Comparison of ENCODE assay signal across 22 cellular contexts in the genomic region with DNA sequence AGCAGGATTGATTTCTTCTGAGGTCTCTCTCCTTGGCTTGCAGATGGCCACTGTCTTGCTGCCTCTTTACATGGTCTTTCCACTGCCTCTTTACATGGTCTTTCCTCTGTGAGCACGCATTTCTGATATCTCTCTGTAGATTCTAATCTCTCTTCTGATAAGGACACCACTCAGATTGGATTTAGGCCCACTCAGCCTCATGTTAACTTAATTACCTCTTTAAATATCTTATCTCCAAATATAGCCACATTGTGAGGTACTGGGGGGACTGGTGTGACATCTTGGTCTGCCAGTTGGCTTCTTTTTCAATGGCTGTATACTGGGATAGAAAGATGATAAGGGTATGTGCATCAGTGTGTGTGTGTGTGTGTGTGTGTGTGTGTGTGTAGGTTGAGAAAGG.
DNase-seq lines count a peak whose midpoint lies in the region; ATAC-seq, FAIRE-seq and TF ChIP-seq lines count a peak whose summit lies in the region.
"Had no signal": no experiment of that assay in that cellular context is flagged by ENCODE, and none has a peak within 500 bp of the region (broad histone marks: within the 10 kb centered on the region; RNA-seq: fewer than 3 reads in every experiment).

No MANE protein-coding gene starts in this region.

- CTCF ChIA-PET in SK-N-SH (lab: Yijun Ruan, JAX), result no interaction called here

- H3K27ac Mint-ChIP-seq in astrocyte (ENCODE audit: unreplicated experiment), result no peak overlapping the region
- H3K27ac Mint-ChIP-seq in mesothelial cell of epicardium, result no peak overlapping the region
- H3K27ac Mint-ChIP-seq: CD4-positive, alpha-beta memory T cell; H9 had no signal

- H3F3A ChIP-seq in SK-N-SH (replicated peaks; ENCODE audit: insufficient read depth), result no peaks in the 10 kb centered on the region

- H3K79me2 ChIP-seq in SK-N-SH (ENCODE audit: insufficient read depth) (no peaks in the 10 kb centered on the region), astrocyte (ENCODE audit: insufficient read depth, low read length) (no peaks in the 10 kb centered on the region), osteoblast (ENCODE audit: insufficient read depth, low read length) (no peaks in the 10 kb centered on the region)

- H3K4me3 Mint-ChIP-seq in astrocyte (ENCODE audit: unreplicated experiment) (no peak overlapping the region), mesothelial cell of epicardium (no peak overlapping the region)
- H3K4me3 Mint-ChIP-seq: CD4-positive, alpha-beta memory T cell; H9 had no signal

- no peak overlapping the region for H3K27ac ChIP-seq in SK-N-SH (ENCODE audit: low read depth in 2 of 2, low read length in 1 of 2)
- no peak overlapping the region for H3K27ac ChIP-seq in astrocyte (ENCODE audit: low read depth, low read length)
- H3K27ac ChIP-seq in osteoblast (ENCODE audit: low read depth, low read length), result no peak overlapping the region
- H3K27ac ChIP-seq: A549, GM23248 had no signal

- H4K20me1 ChIP-seq in SK-N-SH (ENCODE audit: insufficient read depth), result no peaks in the 10 kb centered on the region
- no peaks in the 10 kb centered on the region for H4K20me1 ChIP-seq in astrocyte (ENCODE audit: insufficient read depth, low read length)
- no peaks in the 10 kb centered on the region for H4K20me1 ChIP-seq in osteoblast (ENCODE audit: insufficient read depth, low read length)

- H3K4me1 Mint-ChIP-seq in astrocyte (ENCODE audit: low read depth, unreplicated experiment) (no peaks in the 10 kb centered on the region), mesothelial cell of epicardium (no peaks in the 10 kb centered on the region)
- H3K4me1 Mint-ChIP-seq: CD4-positive, alpha-beta memory T cell; H9 had no signal

- TF ChIP-seq CTCF in SK-N-SH (IDR thresholded peaks at IDR 0.05), result no peak
- TF ChIP-seq CTCF in astrocyte (IDR thresholded peaks at IDR 0.05; ENCODE audit: insufficient read depth, low read depth, low read length), result no peak
- no peak for TF ChIP-seq CTCF in osteoblast (IDR thresholded peaks at IDR 0.05; ENCODE audit: extremely low read depth, low read depth, low read length)
- no peak for TF ChIP-seq CTCF in mesothelial cell of epicardium (IDR thresholded peaks at IDR 0.05; ENCODE audit: unreplicated experiment)

- POLR2A ChIA-PET in SK-N-SH (lab: Yijun Ruan, JAX), result no interaction called here

- H3K4me1 ChIP-seq in SK-N-SH (ENCODE audit: control insufficient read depth in 1 of 2, insufficient read depth in 2 of 2, low read depth in 1 of 2, low read length in 1 of 2), result no peaks in the 10 kb centered on the region
- H3K4me1 ChIP-seq in astrocyte (ENCODE audit: insufficient read depth, low read length), result no peaks in the 10 kb centered on the region
- H3K4me1 ChIP-seq in osteoblast (ENCODE audit: insufficient read depth, low read length), result no peaks in the 10 kb centered on the region
- H3K4me1 ChIP-seq: A549 had no signal

- H3K27me3 Mint-ChIP-seq in astrocyte (ENCODE audit: low read depth, unreplicated experiment) (no peaks in the 10 kb centered on the region), mesothelial cell of epicardium (ENCODE audit: low read depth) (no peaks in the 10 kb centered on the region)
- H3K27me3 Mint-ChIP-seq: CD4-positive, alpha-beta memory T cell had no signal

- H3K36me3 Mint-ChIP-seq in astrocyte (ENCODE audit: low read depth, unreplicated experiment) (no peaks in the 10 kb centered on the region), mesothelial cell of epicardium (no peaks in the 10 kb centered on the region)
- H3K36me3 Mint-ChIP-seq: CD4-positive, alpha-beta memory T cell had no signal

- no peaks in the 10 kb centered on the region for H3K9me3 Mint-ChIP-seq in astrocyte (ENCODE audit: unreplicated experiment)
- peaks cover 25% of the 10 kb centered on the region for H3K9me3 Mint-ChIP-seq in mesothelial cell of epicardium

- 0% methylated on average over 1 of the region's 1 CpG for WGBS in SK-N-SH (ENCODE audit: low lambda C conversion rate)

- H3K36me3 ChIP-seq in SK-N-SH (replicated peaks in 1 of 2; ENCODE audit: control insufficient read depth in 1 of 2, insufficient read depth in 2 of 2, low read length in 1 of 2), result no peaks in the 10 kb centered on the region
- H3K36me3 ChIP-seq in astrocyte (ENCODE audit: insufficient read depth, low read length), result no peaks in the 10 kb centered on the region
- no peaks in the 10 kb centered on the region for H3K36me3 ChIP-seq in osteoblast (ENCODE audit: insufficient read depth, low read length)
- H3K36me3 ChIP-seq in H7 (replicated peaks; ENCODE audit: control insufficient read depth, insufficient read depth, low read length), result no peaks in the 10 kb centered on the region

- H3K9ac ChIP-seq in SK-N-SH (no peak overlapping the region), astrocyte (ENCODE audit: low read length) (no peak overlapping the region)
- H3K9ac ChIP-seq: GM23248 had no signal

- no peak overlapping the region for H2AFZ ChIP-seq in SK-N-SH (ENCODE audit: low read depth)
- H2AFZ ChIP-seq in astrocyte (ENCODE audit: low read depth, low read length), result no peak overlapping the region
- H2AFZ ChIP-seq in osteoblast (ENCODE audit: low read length), result no peak overlapping the region
- H2AFZ ChIP-seq: GM23248 had no signal

- no peak for TF ChIP-seq EP300 in SK-N-SH (IDR thresholded peaks at IDR 0.05; ENCODE audit: borderline replicate concordance in 1 of 2, low read depth in 1 of 2, low read length in 1 of 2)

- TF ChIP-seq RAD21 in SK-N-SH (IDR thresholded peaks at IDR 0.05; ENCODE audit: low read length), result no peak

- H3K9me3 ChIP-seq in SK-N-SH, result no peaks in the 10 kb centered on the region
- H3K9me3 ChIP-seq in astrocyte (ENCODE audit: insufficient read depth, low read depth, low read length), result no peaks in the 10 kb centered on the region
- H3K9me3 ChIP-seq in osteoblast (ENCODE audit: low read depth, low read length), result no peaks in the 10 kb centered on the region
- H3K9me3 ChIP-seq: A549 had no signal

- H3K4me2 ChIP-seq in SK-N-SH (no peak overlapping the region), astrocyte (ENCODE audit: low read length) (no peak overlapping the region), osteoblast (ENCODE audit: insufficient read depth, low read length) (no peak overlapping the region)
- H3K4me2 ChIP-seq: A549 had no signal

- ATAC-seq in SK-N-SH treated with all-trans-retinoic acid at 6 μM for 48 hours, result no peak
- ATAC-seq: A549, GM12878, HCT116 had no signal

- DNase-seq in SK-N-SH (no peak), NCI-H82 (lab: John Stamatoyannopoulos, UW) (peak; percentile 79), astrocyte (ENCODE audit: low read depth) (no peak), osteoblast (ENCODE audit: insufficient read length, low spot score, missing footprints) (no peak), mesothelial cell of epicardium (ENCODE audit: low spot score in 2 of 2, unreplicated experiment in 2 of 2) (no peak), H7 (no peak)
- DNase-seq: 8988T; C1 segment of cervical spinal cord; Calu3; CD4-positive, alpha-beta memory T cell; COR-L47; DMS79; EL; GDM1; GM23248; H9 had no signal

- FAIRE-seq in astrocyte (lab: Jason Lieb, UNC), result peak; percentile 73
- FAIRE-seq: A549, GM12878, GM19239, H1 had no signal

- H3K27me3 ChIP-seq in SK-N-SH (ENCODE audit: insufficient read depth) (no peaks in the 10 kb centered on the region; the same call in 1 of the 2 replicates), astrocyte (ENCODE audit: insufficient read depth, low read length) (no peaks in the 10 kb centered on the region), osteoblast (ENCODE audit: insufficient read depth, low read length) (peaks cover 3% of the 10 kb centered on the region), H7 (ENCODE audit: control insufficient read depth, insufficient read depth, low read length) (no peaks in the 10 kb centered on the region)

- H3K9me2 ChIP-seq in SK-N-SH, result no peaks in the 10 kb centered on the region

- H3K4me3 ChIP-seq in SK-N-SH (ENCODE audit: low read depth in 2 of 2, low read length in 1 of 2), result no peak overlapping the region
- no peak overlapping the region for H3K4me3 ChIP-seq in astrocyte (ENCODE audit: insufficient read depth, low read depth, low read length)
- no peak overlapping the region for H3K4me3 ChIP-seq in osteoblast (ENCODE audit: insufficient read depth, low read length)
- H3K4me3 ChIP-seq in H7 (ENCODE audit: insufficient read depth, low read depth, low read length), result no peak overlapping the region
- H3K4me3 ChIP-seq: A549, GM12878, GM23248 had no signal

TF ChIP-seq in SK-N-SH, 30 proteins besides CTCF, POLR2A, EP300 and RAD21:
- TF ChIP-seq SIN3A (IDR thresholded peaks at IDR 0.05; ENCODE audit: borderline replicate concordance, low read depth, low read length), result no peak
- TF ChIP-seq GATA2 (CRISPR knock-in tag; IDR thresholded peaks at IDR 0.05), result peak; percentile 42; the same call in 1 of the 2 replicates

TF ChIP-seq in SK-N-SH treated with all-trans-retinoic acid at 6 μM for 48 hours, 23 proteins besides CTCF, POLR2A, EP300 and RAD21 (continues in another document):
- TF ChIP-seq ISL1 (CRISPR knock-in tag; IDR thresholded peaks at IDR 0.05) (no peak), SNAI2 (CRISPR knock-in tag; IDR thresholded peaks at IDR 0.05) (no peak), TOX (CRISPR knock-in tag; IDR thresholded peaks at IDR 0.05; ENCODE audit: borderline replicate concordance) (no peak), CSDC2 (CRISPR knock-in tag; IDR thresholded peaks at IDR 0.05) (no peak), ARNTL (CRISPR knock-in tag; IDR thresholded peaks at IDR 0.05; ENCODE audit: borderline replicate concordance, low read depth) (no peak)
- TF ChIP-seq, protein P1, sequence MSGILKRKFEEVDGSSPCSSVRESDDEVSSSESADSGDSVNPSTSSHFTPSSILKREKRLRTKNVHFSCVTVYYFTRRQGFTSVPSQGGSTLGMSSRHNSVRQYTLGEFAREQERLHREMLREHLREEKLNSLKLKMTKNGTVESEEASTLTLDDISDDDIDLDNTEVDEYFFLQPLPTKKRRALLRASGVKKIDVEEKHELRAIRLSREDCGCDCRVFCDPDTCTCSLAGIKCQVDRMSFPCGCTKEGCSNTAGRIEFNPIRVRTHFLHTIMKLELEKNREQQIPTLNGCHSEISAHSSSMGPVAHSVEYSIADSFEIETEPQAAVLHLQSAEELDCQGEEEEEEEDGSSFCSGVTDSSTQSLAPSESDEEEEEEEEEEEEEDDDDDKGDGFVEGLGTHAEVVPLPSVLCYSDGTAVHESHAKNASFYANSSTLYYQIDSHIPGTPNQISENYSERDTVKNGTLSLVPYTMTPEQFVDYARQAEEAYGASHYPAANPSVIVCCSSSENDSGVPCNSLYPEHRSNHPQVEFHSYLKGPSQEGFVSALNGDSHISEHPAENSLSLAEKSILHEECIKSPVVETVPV (CRISPR knock-in tag; IDR thresholded peaks at IDR 0.05), result no peak
